8 cellular contexts compared by ENCODE assay signal in genomic region chr6:99425647-99426453, GRCh38. TPM values are rescaled to one million over a fixed set of nuclear protein-coding genes. Genes with fewer than 3 reads are reported as not detected.
DNase-seq lines count a peak whose midpoint lies in the region; ATAC-seq and TF ChIP-seq lines count a peak whose summit lies in the region.

No MANE protein-coding gene starts in this region.

- H3K4me3 ChIP-seq in PC-3 (ENCODE audit: low read length): peak overlapping the region; percentile 82
- H3K4me3 ChIP-seq in fibroblast of lung (replicated peaks in 1 of 4; ENCODE audit: control extremely low read depth in 1 of 4, insufficient read depth in 1 of 4, low read depth in 3 of 4, low read length in 4 of 4): peak overlapping the region; percentile 68 to 99 (median 83)

- intact Hi-C loops in PC-3 (cut with micrococcal nuclease): loop anchor here (1.0 to 5.0 kb wide), 3 partner anchors 33 to 96 kb away; no protein-coding TSS in a partner anchor

- no peaks in the 10 kb centered on the region for H3K27me3 Mint-ChIP-seq in naive B cell
- no peaks in the 10 kb centered on the region for H3K27me3 Mint-ChIP-seq in stimulated activated memory B cell treated with anti-CD40 and anti-IgM and Interleukin-4, amounts not matched to agents 10 μg/mL and 1 μg/mL and 100 μg/mL, for 72 hours

- CTCF ChIA-PET in PC-3 (lab: Charles Lee): interaction anchor here (1.8 kb wide), 1 partner anchor 96 kb away, joined by 5 read pairs; no protein-coding TSS in a partner anchor

- H4K20me1 ChIP-seq in PC-3 (ENCODE audit: low read length): peaks cover 37% of the 10 kb centered on the region
- H4K20me1 ChIP-seq in fibroblast of lung (ENCODE audit: control insufficient read depth, extremely low read depth, insufficient read depth, low read length): no peaks in the 10 kb centered on the region

- H3K36me3 Mint-ChIP-seq in naive B cell: peaks cover 0 to 7% of the 10 kb centered on the region in 2 donors
- H3K36me3 Mint-ChIP-seq in stimulated activated memory B cell treated with anti-CD40 and anti-IgM and Interleukin-4, amounts not matched to agents 10 μg/mL and 1 μg/mL and 100 μg/mL, for 72 hours: peaks cover 24% of the 10 kb centered on the region

- no peaks in the 10 kb centered on the region for H3F3A ChIP-seq in PC-3 (ENCODE audit: low read length, unreplicated experiment)

- H3K4me1 ChIP-seq in PC-3 (ENCODE audit: insufficient read depth, low read length) (peaks cover 25% of the 10 kb centered on the region), fibroblast of lung (ENCODE audit: control insufficient read depth, extremely low read depth, insufficient read depth, low read length) (peaks cover 6% of the 10 kb centered on the region)

- H3K9me3 ChIP-seq in PC-3 (ENCODE audit: low read length) (no peaks in the 10 kb centered on the region), fibroblast of lung (ENCODE audit: control insufficient read depth, insufficient read depth, low read depth, low read length) (no peaks in the 10 kb centered on the region)

- peak; percentile 49 for TF ChIP-seq CTCF in PC-3 (conservative IDR thresholded peaks at IDR 0.05; ENCODE audit: low read depth, low read length)
- peak; percentile 46 to 60 for TF ChIP-seq CTCF in fibroblast of lung (conservative IDR thresholded peaks at IDR 0.05 in 1 of 2, IDR thresholded peaks at IDR 0.05 in 1 of 2; ENCODE audit: low read depth in 1 of 2, low read length in 2 of 2)

- ATAC-seq in GM21528 (IDR thresholded peaks at IDR 0.05; ENCODE audit: low FRiP score, unreplicated experiment): peak; percentile 67
- peak; percentile 65 for ATAC-seq in PC-3
- peak; percentile 33 to 34 for ATAC-seq in naive B cell (ENCODE audit: low read depth in 2 of 2)
- peak; percentile 72 for ATAC-seq in stimulated activated memory B cell treated with anti-CD40 and anti-IgM and Interleukin-4, amounts not matched to agents 10 μg/mL and 1 μg/mL and 100 μg/mL, for 72 hours

- H2AFZ ChIP-seq in PC-3 (ENCODE audit: low read length) (peak overlapping the region; percentile 88), fibroblast of lung (ENCODE audit: low read length) (peak overlapping the region; percentile 53)

- H3K9ac ChIP-seq in PC-3 (ENCODE audit: low read length) (peak overlapping the region; percentile 97), fibroblast of lung (ENCODE audit: insufficient read depth, low read length) (peak overlapping the region; percentile 68)

- peak; percentile 86 for DNase-seq in DMS153 (lab: John Stamatoyannopoulos, UW)
- peak; percentile 48 for DNase-seq in HuH-7 (ENCODE audit: low spot score)
- DNase-seq in PC-3: peak; percentile 70
- peak; percentile 79 for DNase-seq in activated T-cell treated with anti-CD3 and anti-CD28 coated beads, Interleukin-2, amount 50 U/mL, for 48 hours
- peak; percentile 89 to 96 for DNase-seq in fibroblast of lung (ENCODE audit: low read depth in 2 of 2)
- DNase-seq in naive B cell: peak; percentile 56

- H3K27ac ChIP-seq in PC-3 (ENCODE audit: low read length) (peak overlapping the region; percentile 83), fibroblast of lung (ENCODE audit: insufficient read depth, low read length) (peak overlapping the region; percentile 100)

- peaks cover 41 to 55% (median 43%) of the 10 kb centered on the region in 3 donors for H3K4me1 Mint-ChIP-seq in naive B cell
- peaks cover 60% of the 10 kb centered on the region for H3K4me1 Mint-ChIP-seq in stimulated activated memory B cell treated with anti-CD40 and anti-IgM and Interleukin-4, amounts not matched to agents 10 μg/mL and 1 μg/mL and 100 μg/mL, for 72 hours

- no peaks in the 10 kb centered on the region for H3K27me3 ChIP-seq in PC-3 (ENCODE audit: low read length)
- H3K27me3 ChIP-seq in fibroblast of lung (ENCODE audit: control insufficient read depth, insufficient read depth, low read length): no peaks in the 10 kb centered on the region

- H3K27ac Mint-ChIP-seq in naive B cell: peak overlapping the region; percentile 99 to 100 (median 100)
- peak overlapping the region; percentile 92 for H3K27ac Mint-ChIP-seq in stimulated activated memory B cell treated with anti-CD40 and anti-IgM and Interleukin-4, amounts not matched to agents 10 μg/mL and 1 μg/mL and 100 μg/mL, for 72 hours

- no peaks in the 10 kb centered on the region for H3K9me3 Mint-ChIP-seq in naive B cell
- H3K9me3 Mint-ChIP-seq in stimulated activated memory B cell treated with anti-CD40 and anti-IgM and Interleukin-4, amounts not matched to agents 10 μg/mL and 1 μg/mL and 100 μg/mL, for 72 hours: no peaks in the 10 kb centered on the region

- peak overlapping the region; percentile 90 for H3K4me2 ChIP-seq in PC-3 (ENCODE audit: low read length)
- peak overlapping the region; percentile 81 for H3K4me2 ChIP-seq in fibroblast of lung (ENCODE audit: extremely low read depth, insufficient read depth, low read length)

- no peaks in the 10 kb centered on the region for H3K9me2 ChIP-seq in PC-3 (replicated peaks; ENCODE audit: low read length)

- peak overlapping the region; percentile 93 to 100 (median 98) for H3K4me3 Mint-ChIP-seq in naive B cell
- H3K4me3 Mint-ChIP-seq in stimulated activated memory B cell treated with anti-CD40 and anti-IgM and Interleukin-4, amounts not matched to agents 10 μg/mL and 1 μg/mL and 100 μg/mL, for 72 hours: peak overlapping the region; percentile 93

- POLR2A ChIA-PET in PC-3 (lab: Charles Lee; ENCODE audit: unreplicated experiment): interaction anchor here (0.5 to 0.6 kb wide), 2 partner anchors 32 to 76 kb away, joined by 4 to 10 read pairs; partner anchors contain the start of gene COQ3

- TSS peak; percentile 51 for BruUV-seq in PC-3 (replicated peaks; lab: Mats Ljungman, UMichigan)

- peaks cover 6% of the 10 kb centered on the region; the same call in 1 of the 2 replicates for H3K36me3 ChIP-seq in PC-3 (ENCODE audit: low read depth, low read length)
- H3K36me3 ChIP-seq in fibroblast of lung (ENCODE audit: control insufficient read depth, insufficient read depth, low read length): no peaks in the 10 kb centered on the region

- H3K79me2 ChIP-seq in PC-3 (ENCODE audit: low read length) (peaks cover 66% of the 10 kb centered on the region), fibroblast of lung (ENCODE audit: control insufficient read depth, insufficient read depth, low read length) (peaks cover 51% of the 10 kb centered on the region)

RNA-seq across cellular contexts. Expression of gene PNISR, which starts 0.7 kb away (rescaled TPM):
- total RNA-seq in PC-3 (2014; rRNA removed): 37.7 and 42.5 TPM in 2 replicates
- 60.1 and 99.1 TPM in 2 replicates for total RNA-seq in fibroblast of lung
- polyA plus RNA-seq in fibroblast of lung: 23.4 and 27.7 TPM in 2 replicates
- 26.6 and 31.8 TPM in 2 replicates for polyA plus RNA-seq in fibroblast of lung (2012)
- polyA minus RNA-seq in fibroblast of lung (ENCODE audit: low replicate concordance): 1.5 and 4.8 TPM in 2 replicates
- polyA plus RNA-seq in naive B cell (ENCODE audit: low read depth in 6 of 6): 100 to 1,000 TPM; 104 to 138 (median 121) TPM

RNA-seq across cellular contexts. Expression of gene COQ3, which starts 31.9 kb away (rescaled TPM):
- total RNA-seq in PC-3 (2014; rRNA removed): 6.7 and 15.6 TPM in 2 replicates
- total RNA-seq in fibroblast of lung: 4.6 and 5.3 TPM in 2 replicates
- polyA plus RNA-seq in fibroblast of lung: 13.3 and 16.5 TPM in 2 replicates
- 10.9 and 13.9 TPM in 2 replicates for polyA plus RNA-seq in fibroblast of lung (2012)
- 1.1 TPM in 1 of 2 replicates, not detected in the other for polyA minus RNA-seq in fibroblast of lung (ENCODE audit: low replicate concordance)
- 1 to 10 TPM; 1.6 to 4.1 (median 3.8) TPM for polyA plus RNA-seq in naive B cell (ENCODE audit: low read depth in 6 of 6)

Comparison
In these comparisons a context has a peak if more than half of its experiments do, and no peak if none do; other contexts are left out.
1. Peak in every context shown above with its lines: DNase-seq, ATAC-seq, H3K4me3 ChIP-seq and H3K27ac ChIP-seq.